ENCODE assay signal across 17 cellular contexts in genomic region chr14:67497716-67498115, GRCh38. TPM values are rescaled to one million over a fixed set of nuclear protein-coding genes. Genes with fewer than 3 reads are reported as not detected.
A peak's percentile ranks its signal among the peaks of the same experiment; 100 is the strongest.
DNase-seq lines count a peak whose midpoint lies in the region; ATAC-seq and TF ChIP-seq lines count a peak whose summit lies in the region.
"Had no signal": no experiment of that assay in that cellular context is flagged by ENCODE, and none has a peak within 500 bp of the region (broad histone marks: within the 10 kb centered on the region; RNA-seq: fewer than 3 reads in every experiment).

No MANE protein-coding gene starts in this region.

- no peaks in the 10 kb centered on the region for H3K36me3 ChIP-seq in DND-41 (ENCODE audit: insufficient read depth, low read length)

- no peak overlapping the region for H3K4me2 ChIP-seq in DND-41 (ENCODE audit: insufficient read depth, low read length)
- H3K4me2 ChIP-seq: GM23338 had no signal

- TF ChIP-seq CTCF in DND-41 (IDR thresholded peaks at IDR 0.05; ENCODE audit: borderline replicate concordance, extremely low read depth, low read length, poor library complexity, severe bottlenecking) (no peak), chondrocyte (IDR thresholded peaks at IDR 0.05) (no peak)

- H3K9me3 Mint-ChIP-seq in activated naive CD4-positive, alpha-beta T cell treated with anti-CD3 and anti-CD28 coated beads, Interleukin-2, amount 10 ng/mL, durations not matched to agents 7 days and 5 days, result peaks cover 20% of the 10 kb centered on the region
- peaks cover 9% of the 10 kb centered on the region for H3K9me3 Mint-ChIP-seq in chondrocyte (ENCODE audit: low read depth)

- peaks cover 7% of the 10 kb centered on the region for H3K27me3 Mint-ChIP-seq in activated naive CD4-positive, alpha-beta T cell treated with anti-CD3 and anti-CD28 coated beads, Interleukin-2, amount 10 ng/mL, durations not matched to agents 7 days and 5 days
- H3K27me3 Mint-ChIP-seq in T-helper 17 cell, result no peaks in the 10 kb centered on the region
- no peaks in the 10 kb centered on the region for H3K27me3 Mint-ChIP-seq in chondrocyte (ENCODE audit: low read depth)
- H3K27me3 Mint-ChIP-seq: B cell; CD4-positive, alpha-beta memory T cell; IgD-negative memory B cell had no signal

- peak; percentile 33; the same call in 1 of the 3 replicates for ATAC-seq in DND-41 (ENCODE audit: insufficient read depth, low read depth)
- no peak for ATAC-seq in T-helper 17 cell
- peak; percentile 77 for ATAC-seq in stimulated activated naive CD8-positive, alpha-beta T cell treated with anti-CD3 and anti-CD28 coated beads, Interleukin-15, Interleukin-2, amounts not matched to agents 100 U/mL and 50 U/mL, for 24 hours
- ATAC-seq: GM23338 had no signal

- H3K4me3 Mint-ChIP-seq in activated naive CD4-positive, alpha-beta T cell treated with anti-CD3 and anti-CD28 coated beads, Interleukin-2, amount 10 ng/mL, durations not matched to agents 7 days and 5 days, result no peak overlapping the region
- H3K4me3 Mint-ChIP-seq in T-helper 17 cell (peak overlapping the region; percentile 19), chondrocyte (ENCODE audit: unreplicated experiment) (no peak overlapping the region)
- H3K4me3 Mint-ChIP-seq: B cell, GM23338 had no signal

- no peak overlapping the region for H3K27ac ChIP-seq in DND-41 (ENCODE audit: low read length)

- DNase-seq in activated naive CD4-positive, alpha-beta T cell treated with anti-CD3 and anti-CD28 coated beads, Interleukin-2, amount 10 ng/mL, durations not matched to agents 7 days and 5 days, result no peak
- no peak for DNase-seq in activated naive CD4-positive, alpha-beta T cell treated with anti-CD3 and anti-CD28 coated beads, Interleukin-2, amount 50 U/mL, for 16 hours
- no peak for DNase-seq in DND-41
- DNase-seq in T-helper 17 cell, result no peak
- no peak for DNase-seq in stimulated activated naive CD8-positive, alpha-beta T cell treated with anti-CD3 and anti-CD28 coated beads, Interleukin-15, Interleukin-2, amounts not matched to agents 100 U/mL and 50 U/mL, for 24 hours
- no peak for DNase-seq in AG20443 (ENCODE audit: low spot score)
- no peak for DNase-seq in chondrocyte (ENCODE audit: low spot score)
- DNase-seq in COR-L47 (lab: John Stamatoyannopoulos, UW), result no peak
- DNase-seq: ACHN; C1 segment of cervical spinal cord; Caco-2; CD4-positive, alpha-beta memory T cell; GF-D8; H7 had no signal

- H3K9ac ChIP-seq in DND-41 (ENCODE audit: low read depth, low read length), result no peak overlapping the region

- no peaks in the 10 kb centered on the region for H4K20me1 ChIP-seq in DND-41 (ENCODE audit: insufficient read depth, low read length)

- peak overlapping the region; percentile 10 for H3K27ac Mint-ChIP-seq in activated naive CD4-positive, alpha-beta T cell treated with anti-CD3 and anti-CD28 coated beads, Interleukin-2, amount 10 ng/mL, durations not matched to agents 7 days and 5 days
- no peak overlapping the region for H3K27ac Mint-ChIP-seq in T-helper 17 cell
- no peak overlapping the region for H3K27ac Mint-ChIP-seq in chondrocyte (ENCODE audit: unreplicated experiment)
- H3K27ac Mint-ChIP-seq: B cell, GM23338, IgD-negative memory B cell had no signal

- H3K4me3 ChIP-seq in DND-41 (ENCODE audit: low read depth in 1 of 2, low read length in 2 of 2), result no peak overlapping the region
- H3K4me3 ChIP-seq: GM23338 had no signal

- H3K4me1 ChIP-seq in DND-41 (ENCODE audit: insufficient read depth, low read length), result no peaks in the 10 kb centered on the region
- H3K4me1 ChIP-seq: Caco-2 had no signal

- H3K9me3 ChIP-seq in DND-41 (ENCODE audit: insufficient read depth, low read length, severe bottlenecking), result peaks cover 17% of the 10 kb centered on the region
- H3K9me3 ChIP-seq in T-helper 17 cell (ENCODE audit: control insufficient read depth, low read length, poor library complexity, severe bottlenecking), result peaks cover 2% of the 10 kb centered on the region

- peaks cover under 1% of the 10 kb centered on the region for H3K27me3 ChIP-seq in DND-41 (ENCODE audit: insufficient read depth, low read length, poor library complexity)

- CTCF ChIA-PET in activated naive CD4-positive, alpha-beta T cell treated with anti-CD3 and anti-CD28 coated beads, Interleukin-2, amount 10 ng/mL, durations not matched to agents 7 days and 5 days (lab: Charles Lee), result no interaction called here

- no peaks in the 10 kb centered on the region for H3K79me2 ChIP-seq in DND-41 (ENCODE audit: insufficient read depth, low read length)

- H3K4me1 Mint-ChIP-seq in activated naive CD4-positive, alpha-beta T cell treated with anti-CD3 and anti-CD28 coated beads, Interleukin-2, amount 10 ng/mL, durations not matched to agents 7 days and 5 days, result peaks cover 18% of the 10 kb centered on the region
- H3K4me1 Mint-ChIP-seq in T-helper 17 cell, result peaks cover 8% of the 10 kb centered on the region
- H3K4me1 Mint-ChIP-seq in chondrocyte (ENCODE audit: low read depth), result no peaks in the 10 kb centered on the region
- H3K4me1 Mint-ChIP-seq: GM23338 had no signal

- H3K36me3 Mint-ChIP-seq in activated naive CD4-positive, alpha-beta T cell treated with anti-CD3 and anti-CD28 coated beads, Interleukin-2, amount 10 ng/mL, durations not matched to agents 7 days and 5 days, result peaks cover 13% of the 10 kb centered on the region
- H3K36me3 Mint-ChIP-seq in T-helper 17 cell (ENCODE audit: low read depth), result no peaks in the 10 kb centered on the region
- peaks cover 6% of the 10 kb centered on the region for H3K36me3 Mint-ChIP-seq in chondrocyte (ENCODE audit: low read depth)

- no peak overlapping the region for H2AFZ ChIP-seq in DND-41 (ENCODE audit: low read depth, low read length)
- H2AFZ ChIP-seq: GM23338 had no signal

RNA-seq across cellular contexts. Expression of gene TMEM229B, which starts 9.2 kb away (rescaled TPM):
- total RNA-seq in T-helper 17 cell, result 10 to 100 TPM; 12.7 to 15.2 TPM
- total RNA-seq in chondrocyte, result 1.3 to 2.9 TPM (median 1.7 TPM) in 3 replicates
- total RNA-seq: Caco-2 had no signal

RNA-seq across cellular contexts. Expression of gene PLEKHH1, which starts 35.4 kb away (rescaled TPM):
- total RNA-seq in T-helper 17 cell (under 1 TPM in 1 of 2 donors, not detected in 1; 0.12 TPM), chondrocyte (0.65 to 2.8 TPM (median 1.1 TPM) in 3 replicates)
